ENCODE assay signal across 8 cellular contexts in genomic region chr20:1392443-1392692, GRCh38. TPM values are rescaled to one million over a fixed set of nuclear protein-coding genes. Genes with fewer than 3 reads are reported as not detected.
DNase-seq lines count a peak whose midpoint lies in the region; ATAC-seq, FAIRE-seq and TF ChIP-seq lines count a peak whose summit lies in the region.

No MANE protein-coding gene starts in this region.

- peaks cover 16% of the 10 kb centered on the region for H3K36me3 Mint-ChIP-seq in activated naive CD8-positive, alpha-beta T cell treated with anti-CD3 and anti-CD28 coated beads, Interleukin-2, amount 10 ng/mL, durations not matched to agents 7 days and 5 days

- H3K27ac ChIP-seq in kidney (ENCODE audit: low read depth in 2 of 2, low read length in 2 of 2) (peak overlapping the region; percentile 36 to 87), thoracic aorta (peak overlapping the region; percentile 59 to 87)

- no peaks in the 10 kb centered on the region for H3K27me3 ChIP-seq in thoracic aorta (replicated peaks; ENCODE audit: insufficient read depth)

- peaks cover 6% of the 10 kb centered on the region for H3K9me3 Mint-ChIP-seq in activated naive CD8-positive, alpha-beta T cell treated with anti-CD3 and anti-CD28 coated beads, Interleukin-2, amount 10 ng/mL, durations not matched to agents 7 days and 5 days

- POLR2A ChIA-PET in activated naive CD8-positive, alpha-beta T cell treated with anti-CD3 and anti-CD28 coated beads, Interleukin-2, amount 10 ng/mL, durations not matched to agents 7 days and 5 days (lab: Charles Lee) = interaction anchor here (1.0 to 5.3 kb wide), 10 partner anchors 13 to 91 kb away, joined by 3 to 78 read pairs (median 4); partner anchors contain the start of gene SDCBP2

- H3K4me1 Mint-ChIP-seq in activated naive CD8-positive, alpha-beta T cell treated with anti-CD3 and anti-CD28 coated beads, Interleukin-2, amount 10 ng/mL, durations not matched to agents 7 days and 5 days = peaks cover 53% of the 10 kb centered on the region

- peak overlapping the region; percentile 85 for H3K27ac Mint-ChIP-seq in activated naive CD8-positive, alpha-beta T cell treated with anti-CD3 and anti-CD28 coated beads, Interleukin-2, amount 10 ng/mL, durations not matched to agents 7 days and 5 days

- FAIRE-seq in kidney (lab: Jason Lieb, UNC) = no peak

- intact Hi-C loops in kidney (cut with DNase I) = no loop called here
- intact Hi-C loops in posterior vena cava (cut with DNase I) = loop anchor here (2.0 to 10.0 kb wide), 3 partner anchors 65 to 78 kb away; partner anchors contain the start of genes NSFL1C (in 1 of the 2) and SDCBP2 (in 1 of the 2)

- peaks cover 23 to 37% of the 10 kb centered on the region in 2 donors for H3K4me1 ChIP-seq in kidney (ENCODE audit: control insufficient read depth in 1 of 2, insufficient read depth in 1 of 2, low read depth in 1 of 2, low read length in 2 of 2)
- H3K4me1 ChIP-seq in thoracic aorta (ENCODE audit: control insufficient read depth in 1 of 2, low read depth in 2 of 2) = peaks cover 34 to 39% of the 10 kb centered on the region in 2 donors

- H3K9ac ChIP-seq in kidney (ENCODE audit: low read length in 2 of 2) = peak overlapping the region; percentile 65 to 88

- no peak for TF ChIP-seq CTCF in kidney (IDR thresholded peaks at IDR 0.05; ENCODE audit: borderline replicate concordance, extremely low read depth, insufficient read depth)
- TF ChIP-seq CTCF in thoracic aorta (IDR thresholded peaks at IDR 0.05) = no peak

- H3K36me3 ChIP-seq in kidney (ENCODE audit: control insufficient read depth in 1 of 2, insufficient read depth in 2 of 2, low read length in 2 of 2) = no peaks in the 10 kb centered on the region
- H3K36me3 ChIP-seq in thoracic aorta = no peaks in the 10 kb centered on the region

- H3K4me3 Mint-ChIP-seq in activated naive CD8-positive, alpha-beta T cell treated with anti-CD3 and anti-CD28 coated beads, Interleukin-2, amount 10 ng/mL, durations not matched to agents 7 days and 5 days = peak overlapping the region; percentile 92

- no peak for DNase-seq in activated naive CD8-positive, alpha-beta T cell treated with anti-CD3 and anti-CD28 coated beads, Interleukin-2, amount 10 ng/mL, durations not matched to agents 7 days and 5 days
- DNase-seq in kidney = no peak
- no peak for DNase-seq in thoracic aorta (ENCODE audit: low spot score)
- DNase-seq in posterior vena cava (ENCODE audit: low spot score) = no peak
- no peak for DNase-seq in HPDE6-E6E7 (ENCODE audit: extremely low spot score)

- H3K27me3 Mint-ChIP-seq in activated naive CD8-positive, alpha-beta T cell treated with anti-CD3 and anti-CD28 coated beads, Interleukin-2, amount 10 ng/mL, durations not matched to agents 7 days and 5 days = peaks cover 17% of the 10 kb centered on the region

- peak; percentile 26 for ATAC-seq in GM18505 (IDR thresholded peaks at IDR 0.05; ENCODE audit: unreplicated experiment)
- peak; percentile 20 for ATAC-seq in HG02973 (IDR thresholded peaks at IDR 0.05; ENCODE audit: unreplicated experiment)
- peak; percentile 12 for ATAC-seq in activated naive CD8-positive, alpha-beta T cell treated with anti-CD3 and anti-CD28 coated beads, Interleukin-2, amount 10 ng/mL, durations not matched to agents 7 days and 5 days (ENCODE audit: low read depth)
- peak; percentile 6 for ATAC-seq in thoracic aorta (ENCODE audit: insufficient number of reproducible peaks, low FRiP score, low read depth)
- no peak for ATAC-seq in GM21825 (IDR thresholded peaks at IDR 0.05; ENCODE audit: unreplicated experiment)

- peak overlapping the region; percentile 83 to 94 for H3K4me3 ChIP-seq in kidney (ENCODE audit: low read length in 2 of 2)
- peak overlapping the region; percentile 90 for H3K4me3 ChIP-seq in thoracic aorta

- H3K9me3 ChIP-seq in kidney (ENCODE audit: control insufficient read depth in 1 of 2, low read length in 2 of 2) (no peaks in the 10 kb centered on the region), thoracic aorta (no peaks in the 10 kb centered on the region)

- TF ChIP-seq POLR2A in GM18505 (IDR thresholded peaks at IDR 0.05; ENCODE audit: borderline replicate concordance, extremely low read depth, insufficient read depth, insufficient read length) = no peak

RNA-seq across cellular contexts. Expression of gene FKBP1A, which starts 0.5 kb away (rescaled TPM):
- total RNA-seq in activated naive CD8-positive, alpha-beta T cell treated with anti-CD3 and anti-CD28 coated beads, Interleukin-2, amount 10 ng/mL, durations not matched to agents 7 days and 5 days = 100 to 1,000 TPM; 231 to 234 TPM
- total RNA-seq in kidney (220 TPM), thoracic aorta (100 to 1,000 TPM in 1 of 2 donors, 10 to 100 TPM in 1; 69.9 to 184 TPM), posterior vena cava (100 to 1,000 TPM; 239 to 274 TPM)
- 260 TPM for polyA plus RNA-seq in kidney (ENCODE audit: insufficient read depth, low read depth, low replicate concordance)
